ENCODE assay signal across 16 cellular contexts in the genomic region with DNA sequence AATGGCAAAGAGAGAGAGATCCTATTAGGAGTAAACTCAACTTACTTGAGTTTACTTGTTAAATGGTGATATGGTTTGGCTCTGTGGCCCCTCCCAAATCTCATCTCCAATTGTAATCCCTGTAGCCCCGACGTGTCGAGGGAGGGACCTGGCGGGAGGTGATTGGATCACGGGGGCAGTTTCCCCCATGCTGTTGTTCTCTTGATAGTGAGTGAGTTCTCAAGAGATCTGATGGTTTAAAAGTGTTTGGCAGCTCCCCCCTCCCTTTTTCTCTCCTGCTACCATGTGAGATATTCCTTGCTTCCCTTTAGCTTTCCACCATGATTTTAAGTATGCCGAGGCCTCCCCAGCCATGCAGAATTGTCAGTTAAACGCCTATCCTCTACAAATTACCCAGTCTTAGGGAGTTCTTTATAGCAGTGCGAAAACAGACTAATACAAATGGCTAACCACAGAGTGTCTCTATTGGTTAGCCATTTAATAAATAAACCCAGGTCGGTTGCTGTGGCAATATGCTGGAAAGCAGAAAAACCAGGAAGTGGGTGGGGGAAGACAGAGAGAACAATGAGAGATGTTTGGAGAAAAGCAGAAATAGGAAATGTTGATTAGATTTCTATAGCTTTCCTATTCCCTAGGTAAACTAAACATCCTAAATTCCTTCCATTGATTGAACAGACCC. TPM values are rescaled to one million over a fixed set of nuclear protein-coding genes. Genes with fewer than 3 reads are reported as not detected.
DNase-seq lines count a peak whose midpoint lies in the region; ATAC-seq and TF ChIP-seq lines count a peak whose summit lies in the region.
"Had no signal": no experiment of that assay in that cellular context is flagged by ENCODE, and none has a peak within 500 bp of the region (broad histone marks: within the 10 kb centered on the region; RNA-seq: fewer than 3 reads in every experiment).

No MANE protein-coding gene starts in this region.

- H4K20me1 ChIP-seq in BLaER1 treated with 17β-estradiol and CSF1 and Interleukin-3, amounts not matched to agents 10 nM and 100 nM, result no peaks in the 10 kb centered on the region

- in situ Hi-C loops in KBM-7 (cut with MboI; ENCODE audit: low pct_unique_long_range_greater_than_20kb, low sequenced_read_pairs), result no loop called here

- ATAC-seq in HG02840 (IDR thresholded peaks at IDR 0.05; ENCODE audit: low FRiP score, unreplicated experiment) (no peak), GM21423 (IDR thresholded peaks at IDR 0.05; ENCODE audit: unreplicated experiment) (no peak)

- H3K27ac ChIP-seq in BLaER1 treated with 17β-estradiol and CSF1 and Interleukin-3, amounts not matched to agents 10 nM and 100 nM, result peak overlapping the region in 6 of 11 experiments; percentile 15 to 81 (median 44); a peak in 8 of 22 replicates
- no peak overlapping the region for H3K27ac ChIP-seq in colonic mucosa
- H3K27ac ChIP-seq: esophagus muscularis mucosa, SJCRH30 had no signal

- peaks cover 18 to 37% (median 28%) of the 10 kb centered on the region in 10 experiments for H3K4me1 ChIP-seq in BLaER1 treated with 17β-estradiol and CSF1 and Interleukin-3, amounts not matched to agents 10 nM and 100 nM
- H3K4me1 ChIP-seq in colonic mucosa, result no peaks in the 10 kb centered on the region

- intact Hi-C loops in colonic mucosa (cut with DNase I), result no loop called here

- peak overlapping the region in 7 of 11 experiments; percentile 14 to 71 (median 39); a peak in 10 of 22 replicates for H3K4me2 ChIP-seq in BLaER1 treated with 17β-estradiol and CSF1 and Interleukin-3, amounts not matched to agents 10 nM and 100 nM

- H3K9me3 ChIP-seq in BLaER1 treated with 17β-estradiol and CSF1 and Interleukin-3, amounts not matched to agents 10 nM and 100 nM (replicated peaks in 1 of 11), result no peaks in the 10 kb centered on the region
- no peaks in the 10 kb centered on the region for H3K9me3 ChIP-seq in colonic mucosa
- H3K9me3 ChIP-seq: esophagus muscularis mucosa, SJCRH30 had no signal

- peak; percentile 84 for DNase-seq in KBM-7
- peak; percentile 33 for DNase-seq in SKM-1 (lab: John Stamatoyannopoulos, UW; ENCODE audit: unreplicated experiment)
- DNase-seq in iris pigment epithelial cell (ENCODE audit: low read depth), result peak; percentile 28
- DNase-seq in colonic mucosa, result no peak
- no peak for DNase-seq in nucleus accumbens (lab: John Stamatoyannopoulos, UW)
- DNase-seq: activated CD4-positive, alpha-beta T cell treated with anti-CD3 and anti-CD28 coated beads, Interleukin-2, amount 50 U/mL, for 1 hour; activated T-cell treated with anti-CD3 and anti-CD28 coated beads, Interleukin-2, amount 50 U/mL, for 1 hour; islet precursor cell; NCI-H1105 treated with DMSO at 0.1 percent for 48 hours; NCI-H2227 treated with DMSO at 0.1 percent for 48 hours; SJCRH30; T1000 had no signal

- H3K9ac ChIP-seq in BLaER1 treated with 17β-estradiol and CSF1 and Interleukin-3, amounts not matched to agents 10 nM and 100 nM, result peak overlapping the region in 1 of 11 experiments; percentile 59; a peak in 2 of 22 replicates
- no peak overlapping the region for H3K9ac ChIP-seq in colonic mucosa (ENCODE audit: low read depth in 2 of 2, low read length in 2 of 2)

- H3K4me3 ChIP-seq in BLaER1 treated with 17β-estradiol and CSF1 and Interleukin-3, amounts not matched to agents 10 nM and 100 nM, result no peak overlapping the region
- no peak overlapping the region for H3K4me3 ChIP-seq in colonic mucosa
- H3K4me3 ChIP-seq: esophagus muscularis mucosa, SJCRH30 had no signal

- no peak for TF ChIP-seq CTCF in colonic mucosa (IDR thresholded peaks at IDR 0.05)

- H3K27me3 ChIP-seq in BLaER1 treated with 17β-estradiol and CSF1 and Interleukin-3, amounts not matched to agents 10 nM and 100 nM, result no peaks in the 10 kb centered on the region
- H3K27me3 ChIP-seq in colonic mucosa, result no peaks in the 10 kb centered on the region
- H3K27me3 ChIP-seq: esophagus muscularis mucosa, SJCRH30 had no signal

- H3K36me3 ChIP-seq in BLaER1 treated with 17β-estradiol and CSF1 and Interleukin-3, amounts not matched to agents 10 nM and 100 nM, result peaks cover 0 to 1% (median 0%) of the 10 kb centered on the region in 11 experiments; a peak in 1 of 22 replicates
- H3K36me3 ChIP-seq in colonic mucosa, result no peaks in the 10 kb centered on the region
- H3K36me3 ChIP-seq: esophagus muscularis mucosa, SJCRH30 had no signal

RNA-seq across cellular contexts. Expression of gene STMP1, which starts 3.0 kb away (rescaled TPM):
- total RNA-seq in colonic mucosa, result 10 to 100 TPM; 25.7 to 27.4 TPM

Comparison
In these comparisons a context has a peak if more than half of its experiments do, and no peak if none do; other contexts are left out.
1. DNase-seq: peak in KBM-7 (single experiment), SKM-1 (single experiment) and iris pigment epithelial cell (single experiment); none in colonic mucosa (single experiment) and nucleus accumbens (0 of 56).